In the genomic region with DNA sequence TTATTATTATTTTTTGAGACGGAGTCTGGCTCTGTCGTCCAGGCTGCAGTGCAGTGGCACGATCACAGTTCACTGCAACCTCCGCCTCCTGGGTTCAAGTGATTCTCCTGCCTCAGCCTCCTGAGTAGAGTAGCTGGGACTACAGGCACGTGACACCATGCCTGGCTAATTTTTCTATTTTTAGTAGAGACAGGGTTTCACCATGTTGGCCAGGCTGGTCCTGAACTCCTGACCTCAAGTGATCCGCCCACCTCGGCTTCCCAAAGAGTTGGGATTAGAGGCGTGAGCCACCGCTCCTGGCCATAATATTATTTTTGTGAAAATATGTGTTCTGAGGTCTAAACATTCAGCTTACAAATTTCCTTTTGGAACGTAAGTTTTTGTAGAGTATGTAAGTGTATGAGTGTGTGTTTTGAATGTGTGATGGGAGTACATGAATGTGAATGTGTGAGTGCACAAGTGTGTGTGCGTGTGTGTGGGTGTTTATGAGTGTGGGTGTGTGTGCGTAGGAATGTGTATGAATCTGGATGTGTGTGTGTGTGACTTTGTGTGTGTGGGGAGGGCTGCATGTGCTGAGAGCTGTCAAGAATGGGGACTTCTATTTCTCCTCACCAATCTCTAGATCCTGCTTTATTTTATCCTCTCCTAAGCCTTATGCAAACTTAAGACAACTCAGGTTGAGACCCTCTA, we compare ENCODE assay signal across 19 cellular contexts. TPM values are rescaled to one million over a fixed set of nuclear protein-coding genes. Genes with fewer than 3 reads are reported as not detected.
DNase-seq lines count a peak whose midpoint lies in the region; ATAC-seq, FAIRE-seq and TF ChIP-seq lines count a peak whose summit lies in the region.
"Had no signal": no experiment of that assay in that cellular context is flagged by ENCODE, and none has a peak within 500 bp of the region (broad histone marks: within the 10 kb centered on the region; RNA-seq: fewer than 3 reads in every experiment).

No MANE protein-coding gene starts in this region.

- no peak overlapping the region for H3K4me3 Mint-ChIP-seq in CD8-positive, alpha-beta T cell
- H3K4me3 Mint-ChIP-seq: H9 had no signal

- no peaks in the 10 kb centered on the region for H3K36me3 ChIP-seq in CD8-positive, alpha-beta T cell (ENCODE audit: insufficient read depth, low read length)
- H3K36me3 ChIP-seq in HEK293 (ENCODE audit: control insufficient read depth in 2 of 2, insufficient read depth in 1 of 2, low read length in 2 of 2), result no peaks in the 10 kb centered on the region
- H3K36me3 ChIP-seq in esophagus squamous epithelium, result no peaks in the 10 kb centered on the region
- H3K36me3 ChIP-seq in neutrophil, result no peaks in the 10 kb centered on the region
- H3K36me3 ChIP-seq: BE2C had no signal

- FAIRE-seq in GM19239 (lab: Jason Lieb, UNC), result no peak
- FAIRE-seq: HTR-8/SVneo had no signal

- no peak for TF ChIP-seq POLR2A in esophagus squamous epithelium (IDR thresholded peaks at IDR 0.05)

- H3K9me3 ChIP-seq in CD8-positive, alpha-beta T cell (ENCODE audit: low read length), result no peaks in the 10 kb centered on the region
- no peaks in the 10 kb centered on the region for H3K9me3 ChIP-seq in HEK293 (ENCODE audit: control insufficient read depth, insufficient read depth, low read depth, low read length)
- H3K9me3 ChIP-seq in esophagus squamous epithelium, result no peaks in the 10 kb centered on the region
- H3K9me3 ChIP-seq in neutrophil, result no peaks in the 10 kb centered on the region
- H3K9me3 ChIP-seq: BE2C, SK-N-SH had no signal

- no peak for TF ChIP-seq CTCF in CD8-positive, alpha-beta T cell (IDR thresholded peaks at IDR 0.05)
- TF ChIP-seq CTCF in HEK293 (tag by site-specific recombination; IDR thresholded peaks at IDR 0.05) (no peak), esophagus squamous epithelium (IDR thresholded peaks at IDR 0.05) (no peak), neutrophil (IDR thresholded peaks at IDR 0.05) (no peak)

- peak overlapping the region; percentile 38 for H3K27ac Mint-ChIP-seq in CD8-positive, alpha-beta T cell
- H3K27ac Mint-ChIP-seq: H9 had no signal

- peaks cover 5% of the 10 kb centered on the region for H3K4me1 ChIP-seq in CD8-positive, alpha-beta T cell (ENCODE audit: insufficient read depth, low read length)
- H3K4me1 ChIP-seq in HEK293 (ENCODE audit: control insufficient read depth, insufficient read depth, low read length) (no peaks in the 10 kb centered on the region), esophagus squamous epithelium (peaks cover 17 to 78% (median 50%) of the 10 kb centered on the region in 3 donors), neutrophil (ENCODE audit: control insufficient read depth in 1 of 2, insufficient read depth in 1 of 2, low read depth in 1 of 2, low read length in 1 of 2) (peaks cover 49 to 56% of the 10 kb centered on the region in 2 experiments)

- no peak for ATAC-seq in CD8-positive, alpha-beta T cell
- ATAC-seq in HG02642 (IDR thresholded peaks at IDR 0.05; ENCODE audit: poor library complexity, unreplicated experiment), result no peak
- ATAC-seq: Right ventricle myocardium inferior had no signal

- peaks cover 15% of the 10 kb centered on the region for H3K4me1 Mint-ChIP-seq in CD8-positive, alpha-beta T cell (ENCODE audit: low read depth)

- POLR2A ChIA-PET in CD8-positive, alpha-beta T cell (lab: Charles Lee), result no interaction called here
- POLR2A ChIA-PET in HEK293 (lab: Yijun Ruan, JAX), result no interaction called here

- H3K27me3 ChIP-seq in CD8-positive, alpha-beta T cell (ENCODE audit: insufficient read depth, low read length), result no peaks in the 10 kb centered on the region
- H3K27me3 ChIP-seq in esophagus squamous epithelium, result no peaks in the 10 kb centered on the region
- H3K27me3 ChIP-seq in neutrophil, result no peaks in the 10 kb centered on the region
- H3K27me3 ChIP-seq: BE2C had no signal

- DNase-seq in CD8-positive, alpha-beta T cell, result no peak
- DNase-seq in esophagus squamous epithelium (lab: John Stamatoyannopoulos, UW) (no peak), GM19239 (ENCODE audit: insufficient read length, low spot score) (no peak), globus pallidus (ENCODE audit: low spot score) (no peak)
- DNase-seq: BE2C, DMS 273 treated with DMSO at 0.1 percent for 48 hours, H9, KBM-7, NCI-H1092, NCI-H1694, NCI-H2107, NCI-H345, PC-9, SK-N-SH had no signal

- no peaks in the 10 kb centered on the region for H3K27me3 Mint-ChIP-seq in CD8-positive, alpha-beta T cell (ENCODE audit: low read depth)

- CTCF ChIA-PET in CD8-positive, alpha-beta T cell (lab: Charles Lee), result interaction anchor here (2.4 kb wide), 1 partner anchor 8 kb away, joined by 9 read pairs; no protein-coding TSS in a partner anchor
- CTCF ChIA-PET in HEK293 (lab: Yijun Ruan, JAX), result interaction anchor here (0.6 to 1.1 kb wide), 4 partner anchors 9 to 178 kb away, joined by 3 to 7 read pairs (median 3); no protein-coding TSS in a partner anchor

- 85 to 86% methylated on average over 8 to 12 of the region's 12 CpGs for WGBS in esophagus squamous epithelium, 2 donors

- no peak overlapping the region for H3K27ac ChIP-seq in CD8-positive, alpha-beta T cell (ENCODE audit: low read depth, low read length)
- no peak overlapping the region for H3K27ac ChIP-seq in HEK293 (ENCODE audit: extremely low read depth, low read depth, low read length)
- peak overlapping the region; percentile 15 to 89 (median 60) for H3K27ac ChIP-seq in esophagus squamous epithelium
- peak overlapping the region; percentile 92 for H3K27ac ChIP-seq in neutrophil
- H3K27ac ChIP-seq: PC-9 had no signal

- no peaks in the 10 kb centered on the region for H3K9me3 Mint-ChIP-seq in CD8-positive, alpha-beta T cell
- H3K9me3 Mint-ChIP-seq: H9 had no signal

- H3K4me3 ChIP-seq in CD8-positive, alpha-beta T cell (ENCODE audit: low read depth, low read length), result no peak overlapping the region
- H3K4me3 ChIP-seq in HEK293 (ENCODE audit: low read depth, low read length), result no peak overlapping the region
- H3K4me3 ChIP-seq in esophagus squamous epithelium, result no peak overlapping the region
- H3K4me3 ChIP-seq in neutrophil (ENCODE audit: low read depth in 1 of 2, low read length in 1 of 2), result peak overlapping the region in 1 of 2 experiments; percentile 26
- H3K4me3 ChIP-seq: PC-9 had no signal

- intact Hi-C loops in CD8-positive, alpha-beta T cell (cut with DNase I, micrococcal nuclease), result loop anchor here (5.0 to 10.0 kb wide), 2 partner anchors 245 to 592 kb away; no protein-coding TSS in a partner anchor
- intact Hi-C loops in esophagus squamous epithelium (cut with DNase I), result loop anchor here (10.0 kb wide), 2 partner anchors 595 to 1565 kb away; a partner anchor contains a TSS

- H3K36me3 Mint-ChIP-seq in CD8-positive, alpha-beta T cell, result no peaks in the 10 kb centered on the region

TF ChIP-seq in HEK293, 187 proteins besides CTCF, POLR2A, EP300 and RAD21:
- TF ChIP-seq ZNF830 (tag by site-specific recombination; IDR thresholded peaks at IDR 0.05; ENCODE audit: low read depth), result no peak
- TF ChIP-seq EGR2 (tag by site-specific recombination; IDR thresholded peaks at IDR 0.05; ENCODE audit: low read depth), result peak; percentile 98
- TF ChIP-seq, protein P1, sequence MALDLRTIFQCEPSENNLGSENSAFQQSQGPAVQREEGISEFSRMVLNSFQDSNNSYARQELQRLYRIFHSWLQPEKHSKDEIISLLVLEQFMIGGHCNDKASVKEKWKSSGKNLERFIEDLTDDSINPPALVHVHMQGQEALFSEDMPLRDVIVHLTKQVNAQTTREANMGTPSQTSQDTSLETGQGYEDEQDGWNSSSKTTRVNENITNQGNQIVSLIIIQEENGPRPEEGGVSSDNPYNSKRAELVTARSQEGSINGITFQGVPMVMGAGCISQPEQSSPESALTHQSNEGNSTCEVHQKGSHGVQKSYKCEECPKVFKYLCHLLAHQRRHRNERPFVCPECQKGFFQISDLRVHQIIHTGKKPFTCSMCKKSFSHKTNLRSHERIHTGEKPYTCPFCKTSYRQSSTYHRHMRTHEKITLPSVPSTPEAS (tag by site-specific recombination; IDR thresholded peaks at IDR 0.05), result peak; percentile 68
- TF ChIP-seq ZFHX2 (tag by site-specific recombination; conservative IDR thresholded peaks at IDR 0.05), result peak; percentile 98
- TF ChIP-seq, protein P2, sequence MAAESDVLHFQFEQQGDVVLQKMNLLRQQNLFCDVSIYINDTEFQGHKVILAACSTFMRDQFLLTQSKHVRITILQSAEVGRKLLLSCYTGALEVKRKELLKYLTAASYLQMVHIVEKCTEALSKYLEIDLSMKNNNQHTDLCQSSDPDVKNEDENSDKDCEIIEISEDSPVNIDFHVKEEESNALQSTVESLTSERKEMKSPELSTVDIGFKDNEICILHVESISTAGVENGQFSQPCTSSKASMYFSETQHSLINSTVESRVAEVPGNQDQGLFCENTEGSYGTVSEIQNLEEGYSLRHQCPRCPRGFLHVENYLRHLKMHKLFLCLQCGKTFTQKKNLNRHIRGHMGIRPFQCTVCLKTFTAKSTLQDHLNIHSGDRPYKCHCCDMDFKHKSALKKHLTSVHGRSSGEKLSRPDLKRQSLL (tag by site-specific recombination; IDR thresholded peaks at IDR 0.05), result no peak
- no peak for TF ChIP-seq ZNF677 (tag by site-specific recombination; IDR thresholded peaks at IDR 0.05)

RNA-seq across cellular contexts. Expression of a gene that starts 5.7 kb away (rescaled TPM):
- total RNA-seq in CD8-positive, alpha-beta T cell, result under 1 TPM in 1 of 2 experiments, not detected in 1; 0.54 TPM
- total RNA-seq in esophagus squamous epithelium, result 100 to 1,000 TPM; 105 to 209 (median 158) TPM

Comparison
In these comparisons a context has a peak if more than half of its experiments do, and no peak if none do; other contexts are left out.
1. H3K27ac ChIP-seq: peak in esophagus squamous epithelium (4 of 4) and neutrophil (single experiment); none in CD8-positive, alpha-beta T cell (single experiment) and HEK293 (single experiment).
2. RNA of a gene that starts 5.7 kb away (total RNA-seq): 105 to 209 TPM in esophagus squamous epithelium; 0.54 TPM in CD8-positive, alpha-beta T cell; every median in the first group is over 10 times any median in the second.